ENCODE assay signal across 10 cellular contexts in genomic region chr10:124094419-124094785, GRCh38. TPM values are rescaled to one million over a fixed set of nuclear protein-coding genes. Genes with fewer than 3 reads are reported as not detected.
DNase-seq lines count a peak whose midpoint lies in the region; ATAC-seq and TF ChIP-seq lines count a peak whose summit lies in the region.
"Had no signal": no experiment of that assay in that cellular context is flagged by ENCODE, and none has a peak within 500 bp of the region (broad histone marks: within the 10 kb centered on the region; RNA-seq: fewer than 3 reads in every experiment).

No MANE protein-coding gene starts in this region.

- CTCF ChIA-PET in Caco-2 (lab: Charles Lee) = no interaction called here

- no peaks in the 10 kb centered on the region for H3K27me3 ChIP-seq in Caco-2 (replicated peaks; ENCODE audit: control insufficient read depth, insufficient read depth, low read length)
- no peaks in the 10 kb centered on the region for H3K27me3 ChIP-seq in adrenal gland
- H3K27me3 ChIP-seq in layer of hippocampus (ENCODE audit: control insufficient read depth, insufficient read depth, low read length) = peaks cover 6% of the 10 kb centered on the region

- H3K27me3 Mint-ChIP-seq in Caco-2 (ENCODE audit: insufficient read depth, unreplicated experiment) = no peaks in the 10 kb centered on the region

- no peak for TF ChIP-seq CTCF in Caco-2 (IDR thresholded peaks at IDR 0.05; ENCODE audit: insufficient read depth in 1 of 2, low read depth in 1 of 2, low read length in 1 of 2, severe bottlenecking in 1 of 2, unreplicated experiment in 1 of 2)
- no peak for TF ChIP-seq CTCF in adrenal gland (IDR thresholded peaks at IDR 0.05)

- H3K4me1 ChIP-seq in Caco-2 = peaks cover 3% of the 10 kb centered on the region; the same call in 1 of the 2 replicates
- H3K4me1 ChIP-seq in adrenal gland (replicated peaks in 1 of 2) = peaks cover 7 to 16% of the 10 kb centered on the region in 2 donors

- no peak for TF ChIP-seq POLR2A in adrenal gland (IDR thresholded peaks at IDR 0.05)

- H3K4me3 Mint-ChIP-seq in Caco-2 (ENCODE audit: unreplicated experiment) = peak overlapping the region; percentile 71

- no peak for DNase-seq in Caco-2
- peak in 6 of 7 donors; percentile 31 to 80 (median 56) for DNase-seq in adrenal gland
- no peak for DNase-seq in sciatic nerve (ENCODE audit: low spot score)
- no peak for DNase-seq in SIG-M5 treated with dmso at 0.1 percent for 504 hours (lab: John Stamatoyannopoulos, UW; ENCODE audit: unreplicated experiment)
- DNase-seq in NCI-H1694 treated with DMSO at 0.1 percent for 48 hours (lab: John Stamatoyannopoulos, UW) = no peak
- DNase-seq: NCI-H1048 had no signal

- peak; percentile 26 for ATAC-seq in sciatic nerve
- no peak for ATAC-seq in GM21723 (IDR thresholded peaks at IDR 0.05; ENCODE audit: unreplicated experiment)
- no peak for ATAC-seq in HG03565 (IDR thresholded peaks at IDR 0.05; ENCODE audit: unreplicated experiment)

- H3K9me3 Mint-ChIP-seq in Caco-2 (ENCODE audit: unreplicated experiment) = no peaks in the 10 kb centered on the region

- WGBS in adrenal gland, 4 donors = 35 to 71% (median 40%) methylated on average over 5 to 11 of the region's 11 CpGs

- H3K9me3 ChIP-seq in Caco-2 (0 out of 2 replicates have a peak, but pooled peaks cover 5% of the 10 kb centered on the region), adrenal gland (replicated peaks in 1 of 3) (no peaks in the 10 kb centered on the region)

- H3K36me3 ChIP-seq in Caco-2 (ENCODE audit: control insufficient read depth, insufficient read depth, low read length) (no peaks in the 10 kb centered on the region), adrenal gland (replicated peaks in 1 of 2) (no peaks in the 10 kb centered on the region)

- no TSS peak for BruUV-seq in Caco-2 (replicated peaks; lab: Mats Ljungman, UMichigan)

- intact Hi-C loops in Caco-2 (cut with micrococcal nuclease; ENCODE audit: unreplicated experiment) (loop anchor here (5.0 kb wide), 1 partner anchor 97 kb away; no protein-coding TSS in a partner anchor), adrenal gland (cut with DNase I) (loop anchor here in 1 of 2 donors (10.0 kb wide), 1 partner anchor 290 kb away; no protein-coding TSS in a partner anchor), sciatic nerve (cut with DNase I) (no loop called here)

- H3K27ac Mint-ChIP-seq in Caco-2 (ENCODE audit: unreplicated experiment) = peak overlapping the region; percentile 59

- H3K27ac ChIP-seq in adrenal gland (peak overlapping the region; percentile 34 to 97 (median 80)), layer of hippocampus (ENCODE audit: low read depth, low read length) (peak overlapping the region; percentile 83)
- H3K27ac ChIP-seq: SK-N-MC had no signal

- POLR2A ChIA-PET in Caco-2 (lab: Charles Lee) = no interaction called here

- no peaks in the 10 kb centered on the region for H3K36me3 Mint-ChIP-seq in Caco-2 (ENCODE audit: insufficient read depth, unreplicated experiment)

- H3K4me3 ChIP-seq in Caco-2 (ENCODE audit: low read depth, low read length) = no peak overlapping the region
- peak overlapping the region in 1 of 4 donors; percentile 81 for H3K4me3 ChIP-seq in adrenal gland
- H3K4me3 ChIP-seq: SK-N-MC had no signal

- H3K4me1 Mint-ChIP-seq in Caco-2 (ENCODE audit: low read depth, unreplicated experiment) = no peaks in the 10 kb centered on the region

RNA-seq across cellular contexts. Expression of gene CHST15, which starts 1.0 kb away (rescaled TPM):
- total RNA-seq in Caco-2 (2022) (26.1 and 26.7 TPM in 2 replicates), adrenal gland (10 to 100 TPM; 24.0 to 54.5 (median 39.8) TPM), sciatic nerve (31.7 TPM)
- polyA plus RNA-seq in adrenal gland = 10 to 100 TPM in 1 of 3 donors, 1 to 10 TPM in 2; 5.2 to 15.7 (median 8.1) TPM

Comparison
In these comparisons a context has a peak if more than half of its experiments do, and no peak if none do; other contexts are left out.
1. DNase-seq: peak in adrenal gland (6 of 7); none in Caco-2 (0 of 2), sciatic nerve (single experiment), SIG-M5 treated with dmso at 0.1 percent for 504 hours (single experiment) and NCI-H1694 treated with DMSO at 0.1 percent for 48 hours (single experiment).